Comparison of ENCODE assay signal across 9 cellular contexts in genomic region chr14:59632381-59632780, GRCh38. TPM values are rescaled to one million over a fixed set of nuclear protein-coding genes. Genes with fewer than 3 reads are reported as not detected.
A peak's percentile ranks its signal among the peaks of the same experiment; 100 is the strongest.
DNase-seq lines count a peak whose midpoint lies in the region.
"Had no signal": no experiment of that assay in that cellular context is flagged by ENCODE, and none has a peak within 500 bp of the region (broad histone marks: within the 10 kb centered on the region; RNA-seq: fewer than 3 reads in every experiment).

No MANE protein-coding gene starts in this region.

- DNase-seq in activated CD8-positive, alpha-beta memory T cell treated with anti-CD3 and anti-CD28 coated beads, Interleukin-2, amount 50 U/mL, for 48 hours, result peak; percentile 53
- no peak for DNase-seq in activated CD8-positive, alpha-beta memory T cell treated with anti-CD3 and anti-CD28 coated beads for 24 hours
- DNase-seq in Jurkat, Clone E6-1 (ENCODE audit: low read depth, low spot score), result peak; percentile 7
- peak; percentile 63 for DNase-seq in SK-MEL-5 (ENCODE audit: low read depth, low spot score)
- peak; percentile 71 for DNase-seq in iPS-NIHi7 (ENCODE audit: extremely low spot score)
- DNase-seq in NCI-H2171 treated with DMSO at 0.1 percent for 48 hours (lab: John Stamatoyannopoulos, UW), result no peak
- DNase-seq in posterior vena cava (ENCODE audit: low spot score), result no peak
- no peak for DNase-seq in occipital lobe (lab: John Stamatoyannopoulos, UW)

- intact Hi-C loops in posterior vena cava (cut with DNase I), result no loop called here

- in situ Hi-C loops in SK-MEL-5 (cut with HindIII; ENCODE audit: low pct_unique_long_range_greater_than_20kb, low sequenced_read_pairs), result no loop called here

- H3K4me3 ChIP-seq in Jurkat, Clone E6-1 (ENCODE audit: low read length), result no peak overlapping the region
- H3K4me3 ChIP-seq: skin epidermis had no signal

RNA-seq across cellular contexts. Expression of gene CCDC175, which starts 55.8 kb away (rescaled TPM):
- polyA plus RNA-seq in Jurkat, Clone E6-1 (2012; ENCODE audit: insufficient read depth, insufficient read length), result not detected
- not detected in 2 replicates for total RNA-seq in SK-MEL-5 (2014; rRNA removed; shearing (Covaris generic))
- not detected in 2 replicates for polyA plus RNA-seq in SK-MEL-5 (2015; cell fraction: cytosol; rRNA removed)
- polyA plus RNA-seq in SK-MEL-5 (2015; cell fraction: nucleus; rRNA removed), result not detected in 2 replicates
- under 1 TPM in 1 of 2 donors, not detected in 1; 0.10 TPM for total RNA-seq in posterior vena cava
- total RNA-seq in occipital lobe, result 3.3 TPM

Comparison
In these comparisons a context has a peak if more than half of its experiments do, and no peak if none do; other contexts are left out.
1. DNase-seq: peak in activated CD8-positive, alpha-beta memory T cell treated with anti-CD3 and anti-CD28 coated beads, Interleukin-2, amount 50 U/mL, for 48 hours (single experiment), Jurkat, Clone E6-1 (single experiment), SK-MEL-5 (single experiment) and iPS-NIHi7 (single experiment); none in activated CD8-positive, alpha-beta memory T cell treated with anti-CD3 and anti-CD28 coated beads for 24 hours (single experiment), NCI-H2171 treated with DMSO at 0.1 percent for 48 hours (single experiment), posterior vena cava (single experiment) and occipital lobe (single experiment).